ENCODE assay signal across 22 cellular contexts in genomic region chr5:127556609-127557348, GRCh38. TPM values are rescaled to one million over a fixed set of nuclear protein-coding genes. Genes with fewer than 3 reads are reported as not detected.
DNase-seq lines count a peak whose midpoint lies in the region; ATAC-seq and TF ChIP-seq lines count a peak whose summit lies in the region.
"Had no signal": no experiment of that assay in that cellular context is flagged by ENCODE, and none has a peak within 500 bp of the region (broad histone marks: within the 10 kb centered on the region; RNA-seq: fewer than 3 reads in every experiment).

No MANE protein-coding gene starts in this region.

- CTCF ChIA-PET in PC-9 (lab: Charles Lee): no interaction called here

- no peaks in the 10 kb centered on the region for H3K9me3 ChIP-seq in PC-9 (ENCODE audit: insufficient read depth, low read depth)
- H3K9me3 ChIP-seq in hepatocyte (ENCODE audit: low read depth): no peaks in the 10 kb centered on the region
- no peaks in the 10 kb centered on the region for H3K9me3 ChIP-seq in prostate gland
- H3K9me3 ChIP-seq: A549, MG63 had no signal

- no TSS peak for BruUV-seq in PC-9 (replicated peaks; lab: Mats Ljungman, UMichigan)

- POLR2A ChIA-PET in PC-9 (lab: Charles Lee; ENCODE audit: unreplicated experiment): no interaction called here

- H4K20me1 ChIP-seq in PC-9 (ENCODE audit: insufficient read depth) (no peaks in the 10 kb centered on the region), hepatocyte (ENCODE audit: insufficient read depth, poor library complexity, severe bottlenecking) (no peaks in the 10 kb centered on the region)

- no peaks in the 10 kb centered on the region for H3F3A ChIP-seq in PC-9 (ENCODE audit: insufficient read depth, low read depth)

- DNase-seq in HT-29 (ENCODE audit: low spot score) (peak; percentile 38), PC-9 (peak in 1 of 2 experiments; percentile 77), hepatocyte (ENCODE audit: low spot score) (no peak), prostate gland (ENCODE audit: low spot score) (peak; percentile 19), globus pallidus (ENCODE audit: low spot score) (no peak)
- DNase-seq in stimulated activated CD4-positive, alpha-beta T cell treated with anti-CD3 and anti-CD28 coated beads, Interleukin-1b, Interleukin-23, amount 100 ng/mL, for 48 hours: no peak
- DNase-seq: DMS79 treated with DMSO at 0.1 percent for 48 hours, GM23248, H9, IMR-90, MG63, NCI-H1417, NCI-H1694 treated with DMSO at 0.1 percent for 48 hours, NCI-H2081 treated with DMSO at 0.1 percent for 48 hours, NCI-H2171 treated with DMSO at 0.1 percent for 48 hours, NCI-H524 treated with DMSO at 0.1 percent for 48 hours, NCI-H82, SW 1271 had no signal

- H3K4me2 ChIP-seq in PC-9 (no peak overlapping the region), hepatocyte (no peak overlapping the region)
- H3K4me2 ChIP-seq: A549 had no signal

- no peak overlapping the region for H2AFZ ChIP-seq in PC-9
- H2AFZ ChIP-seq in hepatocyte: no peak overlapping the region
- H2AFZ ChIP-seq: GM23248 had no signal

- H3K27ac ChIP-seq in PC-9: peak overlapping the region; percentile 55
- H3K27ac ChIP-seq in hepatocyte: peak overlapping the region; percentile 39
- H3K27ac ChIP-seq in prostate gland: peak overlapping the region; percentile 24 to 44
- H3K27ac ChIP-seq: A549, GM23248, SK-N-MC had no signal

- ATAC-seq in HG03342 (IDR thresholded peaks at IDR 0.05; ENCODE audit: unreplicated experiment): no peak
- ATAC-seq: A549, Right ventricle myocardium inferior had no signal

- 0 out of 2 replicates have a peak, but pooled peaks cover 10% of the 10 kb centered on the region for H3K4me1 ChIP-seq in PC-9 (replicated peaks; ENCODE audit: insufficient read depth)
- H3K4me1 ChIP-seq in hepatocyte (ENCODE audit: insufficient read depth): peaks cover 11% of the 10 kb centered on the region
- H3K4me1 ChIP-seq in prostate gland (replicated peaks): no peaks in the 10 kb centered on the region
- H3K4me1 ChIP-seq: A549 had no signal

- WGBS in hepatocyte (ENCODE audit: low lambda C conversion rate, missing lambda C conversion rate): 70% methylated on average over 3 of the region's 3 CpGs
- WGBS in prostate gland: 41% methylated on average over 3 of the region's 3 CpGs

- H3K79me2 ChIP-seq in PC-9 (ENCODE audit: low read depth) (no peaks in the 10 kb centered on the region), hepatocyte (no peaks in the 10 kb centered on the region)

- no peak for TF ChIP-seq POLR2A in prostate gland (IDR thresholded peaks at IDR 0.05)

- intact Hi-C loops in PC-9 (cut with micrococcal nuclease; ENCODE audit: unreplicated experiment): no loop called here
- intact Hi-C loops in prostate gland (cut with DNase I): no loop called here

- no peak for TF ChIP-seq CTCF in PC-9 (conservative IDR thresholded peaks at IDR 0.05)
- TF ChIP-seq CTCF in hepatocyte (IDR thresholded peaks at IDR 0.05; ENCODE audit: poor library complexity): no peak
- TF ChIP-seq CTCF in prostate gland (IDR thresholded peaks at IDR 0.05): no peak

- no peaks in the 10 kb centered on the region for H3K27me3 ChIP-seq in PC-9 (ENCODE audit: insufficient read depth, low read depth)
- H3K27me3 ChIP-seq in hepatocyte: no peaks in the 10 kb centered on the region
- no peaks in the 10 kb centered on the region for H3K27me3 ChIP-seq in prostate gland (replicated peaks; ENCODE audit: insufficient read depth)
- H3K27me3 ChIP-seq: MG63 had no signal

- H3K9me2 ChIP-seq in PC-9 (ENCODE audit: insufficient read depth) (no peaks in the 10 kb centered on the region), hepatocyte (replicated peaks; ENCODE audit: insufficient read depth) (no peaks in the 10 kb centered on the region)

- H3K4me3 ChIP-seq in PC-9 (no peak overlapping the region), hepatocyte (no peak overlapping the region), prostate gland (no peak overlapping the region)
- H3K4me3 ChIP-seq: A549, GM23248, MG63, SK-N-MC had no signal

- H3K36me3 ChIP-seq in PC-9 (ENCODE audit: low read depth): peaks cover 17% of the 10 kb centered on the region
- H3K36me3 ChIP-seq in hepatocyte (replicated peaks; ENCODE audit: insufficient read depth, low read depth): no peaks in the 10 kb centered on the region
- H3K36me3 ChIP-seq in prostate gland: no peaks in the 10 kb centered on the region

RNA-seq across cellular contexts. Expression of gene PRRC1, which starts 39.3 kb away (rescaled TPM):
- total RNA-seq in HT-29 (2014; rRNA removed; shearing (Covaris generic)): 26.6 and 30.6 TPM in 2 replicates
- total RNA-seq in PC-9 (2021): 43.2 and 43.7 TPM in 2 replicates
- 84.0 and 105 TPM in 2 replicates for total RNA-seq in hepatocyte
- 38.7 and 53.9 TPM in 2 replicates for polyA plus RNA-seq in hepatocyte
- total RNA-seq in prostate gland: 10 to 100 TPM; 37.0 to 44.0 TPM

Comparison
In these comparisons a context has a peak if more than half of its experiments do, and no peak if none do; other contexts are left out.
1. DNase-seq: peak in HT-29 (single experiment) and prostate gland (single experiment); none in hepatocyte (single experiment), stimulated activated CD4-positive, alpha-beta T cell treated with anti-CD3 and anti-CD28 coated beads, Interleukin-1b, Interleukin-23, amount 100 ng/mL, for 48 hours (single experiment) and globus pallidus (single experiment).
2. Peak in every context shown above with its lines, with median percentiles within 50 percentile points of each other: H3K27ac ChIP-seq.